In genomic region chr7:2763607-2764006, GRCh38 we compare ENCODE assay signal across 13 cellular contexts.
A peak's percentile ranks its signal among the peaks of the same experiment; 100 is the strongest.
DNase-seq lines count a peak whose midpoint lies in the region; ATAC-seq and TF ChIP-seq lines count a peak whose summit lies in the region.
"Had no signal": no experiment of that assay in that cellular context is flagged by ENCODE, and none has a peak within 500 bp of the region (broad histone marks: within the 10 kb centered on the region; RNA-seq: fewer than 3 reads in every experiment).

No MANE protein-coding gene starts in this region.

- peak overlapping the region; percentile 97 to 99 (median 97) for H3K27ac Mint-ChIP-seq in nephron
- H3K27ac Mint-ChIP-seq: natural killer cell treated with Interleukin-12 subunit alpha and Interleukin-12 subunit beta and Interleukin-15 and Interleukin-18, amount 100 ng/mL, for 72 hours had no signal

- H3K36me3 Mint-ChIP-seq in nephron (ENCODE audit: low read depth) = peaks cover 14% of the 10 kb centered on the region

- H3K27ac ChIP-seq in SK-N-MC = peak overlapping the region; percentile 26
- peak overlapping the region; percentile 53 for H3K27ac ChIP-seq in duodenal mucosa (ENCODE audit: low read depth, low read length)
- peak overlapping the region; percentile 85 for H3K27ac ChIP-seq in suprapubic skin

- H3K4me3 Mint-ChIP-seq in nephron = peak overlapping the region; percentile 28 to 67 (median 61)
- H3K4me3 Mint-ChIP-seq: CD4-positive, alpha-beta memory T cell; natural killer cell treated with Interleukin-12 subunit alpha and Interleukin-12 subunit beta and Interleukin-15 and Interleukin-18, amount 100 ng/mL, for 72 hours had no signal

- H3K4me1 ChIP-seq in duodenal mucosa (ENCODE audit: control insufficient read depth in 1 of 2, insufficient read depth in 2 of 2, low read length in 2 of 2) (peaks cover 23 to 33% of the 10 kb centered on the region in 2 donors), suprapubic skin (peaks cover 52% of the 10 kb centered on the region)

- 82% methylated on average over 6 of the region's 6 CpGs for WGBS in suprapubic skin

- ATAC-seq in HG03097 (IDR thresholded peaks at IDR 0.05; ENCODE audit: low FRiP score, unreplicated experiment) = no peak
- ATAC-seq: K562; natural killer cell treated with Interleukin-12 subunit alpha and Interleukin-12 subunit beta and Interleukin-15 and Interleukin-18, amount 100 ng/mL, for 72 hours had no signal

- H3K9me3 ChIP-seq in SK-N-MC (ENCODE audit: low read depth, low read length) = no peaks in the 10 kb centered on the region
- H3K9me3 ChIP-seq in duodenal mucosa (ENCODE audit: control insufficient read depth in 1 of 2, low read length in 2 of 2) = no peaks in the 10 kb centered on the region
- H3K9me3 ChIP-seq in suprapubic skin = no peaks in the 10 kb centered on the region

- DNase-seq in SK-N-MC (ENCODE audit: low read depth, low spot score) = no peak
- DNase-seq in suprapubic skin (ENCODE audit: low spot score in 2 of 2) = no peak
- DNase-seq in AG08396 (ENCODE audit: low spot score) = no peak
- DNase-seq in GM13977 (ENCODE audit: low spot score) = no peak
- DNase-seq in ureter (ENCODE audit: low spot score) = no peak
- DNase-seq: CD4-positive, alpha-beta memory T cell; NCI-H146; NCI-H748 treated with DMSO at 0.1 percent for 48 hours had no signal

- no peak for TF ChIP-seq EP300 in suprapubic skin (IDR thresholded peaks at IDR 0.05)

- peaks cover 7% of the 10 kb centered on the region for H3K27me3 Mint-ChIP-seq in nephron (ENCODE audit: low read depth)
- H3K27me3 Mint-ChIP-seq: CD4-positive, alpha-beta memory T cell; natural killer cell treated with Interleukin-12 subunit alpha and Interleukin-12 subunit beta and Interleukin-15 and Interleukin-18, amount 100 ng/mL, for 72 hours had no signal

- TF ChIP-seq CTCF in nephron (IDR thresholded peaks at IDR 0.05; ENCODE audit: unreplicated experiment in 3 of 3) (no peak), suprapubic skin (IDR thresholded peaks at IDR 0.05) (no peak), GM13977 (IDR thresholded peaks at IDR 0.05; ENCODE audit: extremely low read depth, insufficient read depth, missing control alignments) (no peak)

- H3K9ac ChIP-seq in SK-N-MC (ENCODE audit: insufficient read length) = no peak overlapping the region
- H3K9ac ChIP-seq in duodenal mucosa (ENCODE audit: low read depth in 1 of 2, low read length in 2 of 2) = no peak overlapping the region

- H3K9me3 Mint-ChIP-seq in nephron = no peaks in the 10 kb centered on the region
- H3K9me3 Mint-ChIP-seq: CD4-positive, alpha-beta memory T cell; natural killer cell treated with Interleukin-12 subunit alpha and Interleukin-12 subunit beta and Interleukin-15 and Interleukin-18, amount 100 ng/mL, for 72 hours had no signal

- H3K36me3 ChIP-seq in SK-N-MC (ENCODE audit: insufficient read depth, low read length) = no peaks in the 10 kb centered on the region
- H3K36me3 ChIP-seq in duodenal mucosa (ENCODE audit: control insufficient read depth in 1 of 2, insufficient read depth in 2 of 2, low read length in 2 of 2) = peaks cover 0 to 6% of the 10 kb centered on the region in 2 donors
- H3K36me3 ChIP-seq in suprapubic skin = no peaks in the 10 kb centered on the region

- H3K27me3 ChIP-seq in duodenal mucosa (ENCODE audit: control insufficient read depth in 1 of 2, insufficient read depth in 2 of 2, low read length in 2 of 2) (no peaks in the 10 kb centered on the region), suprapubic skin (no peaks in the 10 kb centered on the region)

- in situ Hi-C loops in GM13977 (cut with MboI; ENCODE audit: low pct_unique_long_range_greater_than_20kb, low sequenced_read_pairs, unreplicated experiment) = no loop called here

- TF ChIP-seq POLR2A in suprapubic skin (IDR thresholded peaks at IDR 0.05) = no peak

- H3K4me1 Mint-ChIP-seq in nephron = peaks cover 66% of the 10 kb centered on the region

- no peak overlapping the region for H3K4me3 ChIP-seq in SK-N-MC
- H3K4me3 ChIP-seq in duodenal mucosa (ENCODE audit: low read depth in 1 of 2, low read length in 2 of 2) = no peak overlapping the region
- no peak overlapping the region for H3K4me3 ChIP-seq in suprapubic skin
- H3K4me3 ChIP-seq: K562 had no signal

Comparison
In these comparisons a context has a peak if more than half of its experiments do, and no peak if none do; other contexts are left out.
1. H3K27ac ChIP-seq: peak in every context shown above with its lines; median percentile 85 in suprapubic skin; 53 in duodenal mucosa; 26 in SK-N-MC.